26 cellular contexts compared by ENCODE assay signal in genomic region chr14:65794674-65795279, GRCh38.
"Had no signal": no experiment of that assay in that cellular context is flagged by ENCODE, and none has a peak within 500 bp of the region (broad histone marks: within the 10 kb centered on the region; RNA-seq: fewer than 3 reads in every experiment).

No MANE protein-coding gene starts in this region.

- H3K27ac ChIP-seq: left ventricle myocardium inferior, ovary, prostate gland, skin epidermis, thoracic aorta, tibial artery, upper lobe of right lung, uterus had no signal

- H3K27me3 ChIP-seq: ovary, upper lobe of right lung, uterus had no signal

- H3K4me3 ChIP-seq: left ventricle myocardium inferior, lung, mucosa of descending colon, ovary, prostate gland, skin epidermis, stomach, thoracic aorta, tibial artery, upper lobe of right lung, uterus had no signal

- DNase-seq: islet precursor cell; left ventricle myocardium inferior; midbrain; mucosa of descending colon; naive thymus-derived CD4-positive, alpha-beta T cell; ovary; posterior cingulate gyrus; retina; right cardiac atrium; stimulated activated CD4-positive, alpha-beta T cell treated with anti-CD3 and anti-CD28 coated beads, Interleukin-12 subunit alpha, Interleukin-12 subunit beta, amount 100 ng/mL, for 4 hours; stimulated activated CD4-positive, alpha-beta T cell treated with anti-CD3 and anti-CD28 coated beads, Interleukin-15, amount 100 ng/mL, for 24 hours; stimulated activated CD4-positive, alpha-beta T cell treated with anti-CD3 and anti-CD28 coated beads, Interleukin-2, amount 100 ng/mL, for 24 hours; stimulated activated CD4-positive, alpha-beta T cell treated with anti-CD3 and anti-CD28 coated beads, Interleukin-4, amount 100 ng/mL, for 1 hour; stimulated activated naive B cell treated with anti-CD40 and anti-IgM and Interleukin-4, amounts not matched to agents 10 μg/mL and 1 μg/mL and 100 μg/mL, for 72 hours; stimulated activated naive CD8-positive, alpha-beta T cell treated with anti-CD3 and anti-CD28 coated beads, Interleukin-15, Interleukin-2, amounts not matched to agents 100 U/mL and 50 U/mL, for 24 hours; stomach; tibial artery; trophoblast cell; upper lobe of right lung; uterus had no signal

- H3K4me1 ChIP-seq: left ventricle myocardium inferior, prostate gland, stomach, tibial artery, upper lobe of right lung, uterus had no signal

- H3K9me3 ChIP-seq: left ventricle myocardium inferior, mucosa of descending colon, ovary, prostate gland, stomach, thoracic aorta, tibial artery, upper lobe of right lung, uterus had no signal

- ATAC-seq: mucosa of descending colon; naive thymus-derived CD4-positive, alpha-beta T cell; natural killer cell treated with Interleukin-12 subunit alpha and Interleukin-12 subunit beta and Interleukin-15 and Interleukin-18, amount 100 ng/mL, for 72 hours; right cardiac atrium; sciatic nerve; stimulated activated naive B cell treated with anti-CD40 and anti-IgM and Interleukin-4, amounts not matched to agents 10 μg/mL and 1 μg/mL and 100 μg/mL, for 72 hours; stimulated activated naive CD8-positive, alpha-beta T cell treated with anti-CD3 and anti-CD28 coated beads, Interleukin-15, Interleukin-2, amounts not matched to agents 100 U/mL and 50 U/mL, for 24 hours; upper lobe of right lung had no signal

- H3K36me3 ChIP-seq: left ventricle myocardium inferior, ovary, prostate gland, stomach, thoracic aorta, tibial artery, upper lobe of right lung, uterus had no signal
